10 cellular contexts compared by ENCODE assay signal in genomic region chr11:133894956-133895549, GRCh38. TPM values are rescaled to one million over a fixed set of nuclear protein-coding genes. Genes with fewer than 3 reads are reported as not detected.
DNase-seq lines count a peak whose midpoint lies in the region; ATAC-seq and TF ChIP-seq lines count a peak whose summit lies in the region.
"Had no signal": no experiment of that assay in that cellular context is flagged by ENCODE, and none has a peak within 500 bp of the region (broad histone marks: within the 10 kb centered on the region; RNA-seq: fewer than 3 reads in every experiment).

No MANE protein-coding gene starts in this region.

- no peaks in the 10 kb centered on the region for H3K9me3 Mint-ChIP-seq in activated B cell treated with CpG ODN at 0.5 μM for 24 hours
- H3K9me3 Mint-ChIP-seq in naive thymus-derived CD4-positive, alpha-beta T cell = no peaks in the 10 kb centered on the region

- intact Hi-C loops in activated B cell treated with CpG ODN at 0.5 μM for 24 hours (cut with micrococcal nuclease) (loop anchor here (5.0 kb wide), 1 partner anchor 62 kb away; the partner anchor contains the start of gene IGSF9B), sigmoid colon (cut with DNase I) (no loop called here)
- intact Hi-C loops in naive thymus-derived CD4-positive, alpha-beta T cell (cut with micrococcal nuclease) = no loop called here

- H3K9me2 ChIP-seq in SK-N-SH = no peaks in the 10 kb centered on the region

- peak; percentile 18 for DNase-seq in SK-N-SH
- DNase-seq in activated B cell treated with CpG ODN at 0.5 μM for 24 hours = no peak
- peak; percentile 54 for DNase-seq in sigmoid colon
- no peak for DNase-seq in NCI-H2227 treated with DMSO at 0.1 percent for 48 hours (lab: John Stamatoyannopoulos, UW)
- no peak for DNase-seq in NCI-H2196 (lab: John Stamatoyannopoulos, UW; ENCODE audit: unreplicated experiment)
- DNase-seq in naive thymus-derived CD4-positive, alpha-beta T cell = no peak
- DNase-seq: psoas muscle had no signal

- H3K9me3 ChIP-seq in SK-N-SH = no peaks in the 10 kb centered on the region
- H3K9me3 ChIP-seq in sigmoid colon = no peaks in the 10 kb centered on the region
- H3K9me3 ChIP-seq in naive thymus-derived CD4-positive, alpha-beta T cell (ENCODE audit: control insufficient read depth in 2 of 3, low read length in 3 of 3) = no peaks in the 10 kb centered on the region
- H3K9me3 ChIP-seq: A549, psoas muscle had no signal

- no peaks in the 10 kb centered on the region for H3F3A ChIP-seq in SK-N-SH (replicated peaks; ENCODE audit: insufficient read depth)

- peak overlapping the region; percentile 76 for H3K27ac Mint-ChIP-seq in activated B cell treated with CpG ODN at 0.5 μM for 24 hours
- no peak overlapping the region for H3K27ac Mint-ChIP-seq in naive thymus-derived CD4-positive, alpha-beta T cell

- TF ChIP-seq CTCF in SK-N-SH (IDR thresholded peaks at IDR 0.05) = no peak
- TF ChIP-seq CTCF in activated B cell treated with CpG ODN at 0.5 μM for 24 hours (IDR thresholded peaks at IDR 0.05) = no peak
- no peak for TF ChIP-seq CTCF in sigmoid colon (IDR thresholded peaks at IDR 0.05)

- no peaks in the 10 kb centered on the region for H4K20me1 ChIP-seq in SK-N-SH (ENCODE audit: insufficient read depth)

- H3K4me3 Mint-ChIP-seq in activated B cell treated with CpG ODN at 0.5 μM for 24 hours = peak overlapping the region; percentile 64
- no peak overlapping the region for H3K4me3 Mint-ChIP-seq in naive thymus-derived CD4-positive, alpha-beta T cell

- TF ChIP-seq EP300 in SK-N-SH (IDR thresholded peaks at IDR 0.05; ENCODE audit: borderline replicate concordance in 1 of 2, low read depth in 1 of 2, low read length in 1 of 2) (no peak), sigmoid colon (IDR thresholded peaks at IDR 0.05) (no peak)

- H3K4me1 Mint-ChIP-seq in activated B cell treated with CpG ODN at 0.5 μM for 24 hours = peaks cover 24% of the 10 kb centered on the region
- peaks cover 0 to 7% (median 0%) of the 10 kb centered on the region in 7 donors for H3K4me1 Mint-ChIP-seq in naive thymus-derived CD4-positive, alpha-beta T cell

- no peaks in the 10 kb centered on the region for H3K27me3 ChIP-seq in SK-N-SH (ENCODE audit: insufficient read depth)
- H3K27me3 ChIP-seq in sigmoid colon = no peaks in the 10 kb centered on the region
- no peaks in the 10 kb centered on the region for H3K27me3 ChIP-seq in naive thymus-derived CD4-positive, alpha-beta T cell (ENCODE audit: control insufficient read depth in 2 of 2, insufficient read depth in 2 of 2, low read length in 2 of 2)

- H3K4me3 ChIP-seq in SK-N-SH (ENCODE audit: low read depth in 2 of 2, low read length in 1 of 2) (no peak overlapping the region), sigmoid colon (no peak overlapping the region)
- H3K4me3 ChIP-seq in naive thymus-derived CD4-positive, alpha-beta T cell (ENCODE audit: low read length) = no peak overlapping the region
- H3K4me3 ChIP-seq: A549, psoas muscle had no signal

- CTCF ChIA-PET in SK-N-SH (lab: Yijun Ruan, JAX) (no interaction called here), activated B cell treated with CpG ODN at 0.5 μM for 24 hours (lab: Charles Lee) (no interaction called here)
- CTCF ChIA-PET in naive thymus-derived CD4-positive, alpha-beta T cell (lab: Charles Lee) = no interaction called here

- no peak overlapping the region for H3K9ac ChIP-seq in SK-N-SH

- H3K4me2 ChIP-seq in SK-N-SH = no peak overlapping the region
- H3K4me2 ChIP-seq: A549 had no signal

- no peak overlapping the region for H3K27ac ChIP-seq in SK-N-SH (ENCODE audit: low read depth in 2 of 2, low read length in 1 of 2)
- H3K27ac ChIP-seq in sigmoid colon = peak overlapping the region in 1 of 4 donors; percentile 63
- no peak overlapping the region for H3K27ac ChIP-seq in naive thymus-derived CD4-positive, alpha-beta T cell (ENCODE audit: low read depth, low read length)
- H3K27ac ChIP-seq: A549, psoas muscle had no signal

- H3K36me3 ChIP-seq in SK-N-SH (replicated peaks in 1 of 2; ENCODE audit: control insufficient read depth in 1 of 2, insufficient read depth in 2 of 2, low read length in 1 of 2) (no peaks in the 10 kb centered on the region), sigmoid colon (peaks cover 0 to 19% (median 3%) of the 10 kb centered on the region in 4 donors)
- no peaks in the 10 kb centered on the region for H3K36me3 ChIP-seq in naive thymus-derived CD4-positive, alpha-beta T cell (ENCODE audit: control insufficient read depth in 2 of 3, insufficient read depth in 3 of 3, low read length in 3 of 3)

- H3K4me1 ChIP-seq in SK-N-SH (ENCODE audit: control insufficient read depth in 1 of 2, insufficient read depth in 2 of 2, low read depth in 1 of 2, low read length in 1 of 2) = no peaks in the 10 kb centered on the region
- peaks cover 0 to 10% (median 9%) of the 10 kb centered on the region in 4 donors for H3K4me1 ChIP-seq in sigmoid colon
- H3K4me1 ChIP-seq in naive thymus-derived CD4-positive, alpha-beta T cell (ENCODE audit: control insufficient read depth in 2 of 2, insufficient read depth in 2 of 2, low read length in 2 of 2) = no peaks in the 10 kb centered on the region
- H3K4me1 ChIP-seq: A549, psoas muscle had no signal

- TF ChIP-seq POLR2A in sigmoid colon (IDR thresholded peaks at IDR 0.05) = no peak

- ATAC-seq in SK-N-SH treated with all-trans-retinoic acid at 6 μM for 48 hours (no peak), HG02763 (IDR thresholded peaks at IDR 0.05; ENCODE audit: unreplicated experiment) (peak; percentile 66), activated B cell treated with CpG ODN at 0.5 μM for 24 hours (ENCODE audit: low read depth) (peak; percentile 80)
- ATAC-seq in naive thymus-derived CD4-positive, alpha-beta T cell = no peak
- ATAC-seq: A549, psoas muscle had no signal

- H2AFZ ChIP-seq in SK-N-SH (ENCODE audit: low read depth) = no peak overlapping the region

- no peak for TF ChIP-seq RAD21 in SK-N-SH (IDR thresholded peaks at IDR 0.05; ENCODE audit: low read length)

- peaks cover 8% of the 10 kb centered on the region for H3K27me3 Mint-ChIP-seq in activated B cell treated with CpG ODN at 0.5 μM for 24 hours
- peaks cover 0 to 17% (median 11%) of the 10 kb centered on the region in 5 donors for H3K27me3 Mint-ChIP-seq in naive thymus-derived CD4-positive, alpha-beta T cell

- POLR2A ChIA-PET in SK-N-SH (lab: Yijun Ruan, JAX) (no interaction called here), activated B cell treated with CpG ODN at 0.5 μM for 24 hours (lab: Charles Lee) (no interaction called here)
- POLR2A ChIA-PET in naive thymus-derived CD4-positive, alpha-beta T cell (lab: Charles Lee) = no interaction called here

- no peaks in the 10 kb centered on the region for H3K79me2 ChIP-seq in SK-N-SH (ENCODE audit: insufficient read depth)

- no peaks in the 10 kb centered on the region for H3K36me3 Mint-ChIP-seq in activated B cell treated with CpG ODN at 0.5 μM for 24 hours (ENCODE audit: low read depth)
- H3K36me3 Mint-ChIP-seq in naive thymus-derived CD4-positive, alpha-beta T cell = peaks cover 0 to 4% (median 0%) of the 10 kb centered on the region in 5 donors

- WGBS in SK-N-SH (ENCODE audit: low lambda C conversion rate) = 59% methylated on average over 13 of the region's 13 CpGs
- 51 to 76% methylated on average over 13 of the region's 13 CpGs for WGBS in sigmoid colon, 2 donors

TF ChIP-seq in SK-N-SH, 30 proteins besides CTCF, POLR2A, EP300 and RAD21:
- TF ChIP-seq SMC3 (IDR thresholded peaks at IDR 0.05; ENCODE audit: low read depth, low read length) = no peak

TF ChIP-seq in SK-N-SH treated with all-trans-retinoic acid at 6 μM for 48 hours, 23 proteins besides CTCF, POLR2A, EP300 and RAD21:
- no peak for TF ChIP-seq ZC3H10 (CRISPR knock-in tag; IDR thresholded peaks at IDR 0.05)
- TF ChIP-seq CSRNP3 (CRISPR knock-in tag; IDR thresholded peaks at IDR 0.05) = no peak
- TF ChIP-seq TCF4 (CRISPR knock-in tag; IDR thresholded peaks at IDR 0.05; ENCODE audit: borderline replicate concordance) = no peak

RNA-seq across cellular contexts. Expression of gene SPATA19, which starts 49.7 kb away (rescaled TPM):
- not detected in 2 replicates for polyA plus RNA-seq in SK-N-SH (2012; rRNA removed)
- not detected in 2 replicates for polyA plus RNA-seq in SK-N-SH (2012; cell fraction: cytosol; rRNA removed)
- polyA plus RNA-seq in SK-N-SH (2012; cell fraction: nucleus; rRNA removed) = not detected in 2 replicates
- total RNA-seq in activated B cell treated with CpG ODN at 0.5 μM for 24 hours = not detected in 2 replicates
- not detected for total RNA-seq in sigmoid colon
- polyA plus RNA-seq in sigmoid colon = not detected
- not detected for total RNA-seq in naive thymus-derived CD4-positive, alpha-beta T cell
- not detected for polyA plus RNA-seq in naive thymus-derived CD4-positive, alpha-beta T cell
- total RNA-seq: psoas muscle had no signal
- polyA plus RNA-seq: A549, psoas muscle had no signal

Comparison
In these comparisons a context has a peak if more than half of its experiments do, and no peak if none do; other contexts are left out.
1. DNase-seq: peak in SK-N-SH (single experiment) and sigmoid colon (single experiment); none in activated B cell treated with CpG ODN at 0.5 μM for 24 hours (single experiment), NCI-H2227 treated with DMSO at 0.1 percent for 48 hours (single experiment), NCI-H2196 (single experiment) and naive thymus-derived CD4-positive, alpha-beta T cell (0 of 9).
2. ATAC-seq: peak in HG02763 (single experiment) and activated B cell treated with CpG ODN at 0.5 μM for 24 hours (single experiment); none in SK-N-SH treated with all-trans-retinoic acid at 6 μM for 48 hours (single experiment) and naive thymus-derived CD4-positive, alpha-beta T cell (single experiment).